ENCODE assay signal across 1 cellular context in genomic region chr20:20014659-20015058, GRCh38.
TF ChIP-seq lines count a peak whose summit lies in the region.

No MANE protein-coding gene starts in this region.

TF ChIP-seq in HepG2, 621 proteins besides CTCF, POLR2A, EP300 and RAD21:
- 0 out of 2 replicates have a peak, but pooled peaks have one; percentile 7 for TF ChIP-seq FOXA3 (CRISPR knock-in tag; IDR thresholded peaks at IDR 0.05)
- TF ChIP-seq GABPA (IDR thresholded peaks at IDR 0.05; ENCODE audit: low read depth, low read length): no peak
- TF ChIP-seq GABPA (CRISPR knock-in tag; IDR thresholded peaks at IDR 0.05; ENCODE audit: low read depth): 0 out of 2 replicates have a peak, but pooled peaks have one; percentile 25
- peak; percentile 28; the same call in 1 of the 2 replicates for TF ChIP-seq SOX5 (CRISPR knock-in tag; IDR thresholded peaks at IDR 0.05; ENCODE audit: borderline replicate concordance)
- no peak for TF ChIP-seq ZNF503 (CRISPR knock-in tag; IDR thresholded peaks at IDR 0.05)
- no peak for TF ChIP-seq ZFP37 (CRISPR knock-in tag; IDR thresholded peaks at IDR 0.05; ENCODE audit: borderline replicate concordance)
- TF ChIP-seq, protein P1, sequence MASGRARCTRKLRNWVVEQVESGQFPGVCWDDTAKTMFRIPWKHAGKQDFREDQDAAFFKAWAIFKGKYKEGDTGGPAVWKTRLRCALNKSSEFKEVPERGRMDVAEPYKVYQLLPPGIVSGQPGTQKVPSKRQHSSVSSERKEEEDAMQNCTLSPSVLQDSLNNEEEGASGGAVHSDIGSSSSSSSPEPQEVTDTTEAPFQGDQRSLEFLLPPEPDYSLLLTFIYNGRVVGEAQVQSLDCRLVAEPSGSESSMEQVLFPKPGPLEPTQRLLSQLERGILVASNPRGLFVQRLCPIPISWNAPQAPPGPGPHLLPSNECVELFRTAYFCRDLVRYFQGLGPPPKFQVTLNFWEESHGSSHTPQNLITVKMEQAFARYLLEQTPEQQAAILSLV (CRISPR knock-in tag; IDR thresholded peaks at IDR 0.05; ENCODE audit: borderline replicate concordance): no peak
- no peak for TF ChIP-seq GTF2F1 (IDR thresholded peaks at IDR 0.05; ENCODE audit: low read length)
- no peak for TF ChIP-seq ARID4A (CRISPR knock-in tag; IDR thresholded peaks at IDR 0.05; ENCODE audit: borderline replicate concordance)
